In the genomic region with DNA sequence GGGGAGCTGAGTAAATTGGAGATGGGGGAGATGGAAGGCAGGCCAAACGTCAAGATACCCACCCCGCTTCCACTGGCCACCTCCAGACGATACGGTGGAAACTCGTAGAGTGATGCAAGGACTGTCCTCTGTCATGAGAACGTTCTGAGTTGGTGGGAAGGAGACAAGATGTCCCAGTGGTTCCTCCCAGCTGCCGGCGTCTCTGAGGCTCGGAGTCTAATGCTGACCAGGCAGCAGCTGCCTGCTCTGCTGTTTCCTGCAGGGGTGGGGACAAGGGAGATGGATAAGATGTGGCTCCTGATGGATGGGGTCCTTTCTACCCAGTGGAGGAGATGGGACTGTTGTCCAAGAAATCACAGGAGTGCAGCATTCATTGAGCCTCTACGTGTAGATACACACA, we compare ENCODE assay signal across 26 cellular contexts. TPM values are rescaled to one million over a fixed set of nuclear protein-coding genes. Genes with fewer than 3 reads are reported as not detected.
"Had no signal": no experiment of that assay in that cellular context is flagged by ENCODE, and none has a peak within 500 bp of the region (broad histone marks: within the 10 kb centered on the region; RNA-seq: fewer than 3 reads in every experiment).

No MANE protein-coding gene starts in this region.

- H3K4me1 Mint-ChIP-seq: naive B cell, neural crest cell had no signal

- H3K4me3 Mint-ChIP-seq: dendritic cell treated with granulocyte-macrophage colony-stimulating factor and Interleukin-4, amounts not matched to agents 40 ng/mL and 50 ng/mL, for 4 days; endodermal cell; naive B cell; natural killer cell treated with Interleukin-12 subunit alpha and Interleukin-12 subunit beta and Interleukin-15 and Interleukin-18, amount 100 ng/mL, for 72 hours; neural crest cell; stimulated activated effector memory CD8-positive, alpha-beta T cell treated with anti-CD3 and anti-CD28 coated beads, Interleukin-12 subunit alpha, Interleukin-12 subunit beta, amount 100 ng/mL, for 72 hours; stimulated activated naive CD8-positive, alpha-beta T cell treated with anti-CD3 and anti-CD28 coated beads, Interleukin-15, Interleukin-2, amounts not matched to agents 100 ng/mL and 50 ng/mL, for 24 hours had no signal

- ATAC-seq: esophagus mucosa; gastrocnemius medialis; lower lobe of right lung; natural killer cell treated with Interleukin-12 subunit alpha and Interleukin-12 subunit beta and Interleukin-15 and Interleukin-18, amount 100 ng/mL, for 72 hours; sciatic nerve; stimulated activated effector memory CD8-positive, alpha-beta T cell treated with anti-CD3 and anti-CD28 coated beads, Interleukin-12 subunit alpha, Interleukin-12 subunit beta, amount 100 ng/mL, for 72 hours had no signal

- DNase-seq: colonic mucosa; effector CD8-positive, alpha-beta T cell; endodermal cell; foreskin fibroblast; gastrocnemius medialis; head of caudate nucleus; lower lobe of right lung; naive B cell; nucleus accumbens; stimulated activated CD4-positive, alpha-beta T cell treated with anti-CD3 and anti-CD28 coated beads, Interleukin-2, amount 100 ng/mL, for 24 hours; stimulated activated CD4-positive, alpha-beta T cell treated with anti-CD3 and anti-CD28 coated beads, Interleukin-4, amount 100 ng/mL, for 24 hours; upper lobe of left lung had no signal

- H3K36me3 ChIP-seq: colonic mucosa, gastrocnemius medialis, lower lobe of right lung, prostate gland, right atrium auricular region, thoracic aorta, tibial nerve, upper lobe of left lung, vagina had no signal

- H3K27me3 ChIP-seq: colonic mucosa, right atrium auricular region, tibial nerve, upper lobe of left lung, vagina had no signal

- H3K4me3 ChIP-seq: colonic mucosa, gastrocnemius medialis, lower lobe of right lung, prostate gland, right atrium auricular region, thoracic aorta, tibial nerve, upper lobe of left lung, vagina had no signal

- H3K36me3 Mint-ChIP-seq: natural killer cell treated with Interleukin-12 subunit alpha and Interleukin-12 subunit beta and Interleukin-15 and Interleukin-18, amount 100 ng/mL, for 72 hours; stimulated activated effector memory CD8-positive, alpha-beta T cell treated with anti-CD3 and anti-CD28 coated beads, Interleukin-12 subunit alpha, Interleukin-12 subunit beta, amount 100 ng/mL, for 72 hours had no signal

- H3K9me3 Mint-ChIP-seq: dendritic cell treated with granulocyte-macrophage colony-stimulating factor and Interleukin-4, amounts not matched to agents 40 ng/mL and 50 ng/mL, for 4 days; natural killer cell treated with Interleukin-12 subunit alpha and Interleukin-12 subunit beta and Interleukin-15 and Interleukin-18, amount 100 ng/mL, for 72 hours; stimulated activated naive CD8-positive, alpha-beta T cell treated with anti-CD3 and anti-CD28 coated beads, Interleukin-15, Interleukin-2, amounts not matched to agents 100 ng/mL and 50 ng/mL, for 24 hours had no signal

- H3K4me1 ChIP-seq: colonic mucosa, gastrocnemius medialis, lower lobe of right lung, prostate gland, right atrium auricular region, tibial nerve, upper lobe of left lung, vagina had no signal

- H3K9me3 ChIP-seq: colonic mucosa, gastrocnemius medialis, prostate gland, thoracic aorta, vagina had no signal

- H3K27ac ChIP-seq: colonic mucosa, epithelial cell of prostate, gastrocnemius medialis, lower lobe of right lung, prostate gland, right atrium auricular region, thoracic aorta, tibial nerve, upper lobe of left lung, vagina had no signal

- H3K27ac Mint-ChIP-seq: dendritic cell treated with granulocyte-macrophage colony-stimulating factor and Interleukin-4, amounts not matched to agents 40 ng/mL and 50 ng/mL, for 4 days; endodermal cell; natural killer cell treated with Interleukin-12 subunit alpha and Interleukin-12 subunit beta and Interleukin-15 and Interleukin-18, amount 100 ng/mL, for 72 hours; stimulated activated effector memory CD8-positive, alpha-beta T cell treated with anti-CD3 and anti-CD28 coated beads, Interleukin-12 subunit alpha, Interleukin-12 subunit beta, amount 100 ng/mL, for 72 hours; stimulated activated naive CD8-positive, alpha-beta T cell treated with anti-CD3 and anti-CD28 coated beads, Interleukin-15, Interleukin-2, amounts not matched to agents 100 ng/mL and 50 ng/mL, for 24 hours had no signal

RNA-seq across cellular contexts. Expression of a gene that starts 28.2 kb away (rescaled TPM):
- total RNA-seq: gastrocnemius medialis; lower lobe of right lung; mononuclear cell; natural killer cell treated with Interleukin-12 subunit alpha and Interleukin-12 subunit beta and Interleukin-15 and Interleukin-18, amount 100 ng/mL, for 72 hours had no signal
